Comparison of ENCODE assay signal across 1 cellular context in the genomic region with DNA sequence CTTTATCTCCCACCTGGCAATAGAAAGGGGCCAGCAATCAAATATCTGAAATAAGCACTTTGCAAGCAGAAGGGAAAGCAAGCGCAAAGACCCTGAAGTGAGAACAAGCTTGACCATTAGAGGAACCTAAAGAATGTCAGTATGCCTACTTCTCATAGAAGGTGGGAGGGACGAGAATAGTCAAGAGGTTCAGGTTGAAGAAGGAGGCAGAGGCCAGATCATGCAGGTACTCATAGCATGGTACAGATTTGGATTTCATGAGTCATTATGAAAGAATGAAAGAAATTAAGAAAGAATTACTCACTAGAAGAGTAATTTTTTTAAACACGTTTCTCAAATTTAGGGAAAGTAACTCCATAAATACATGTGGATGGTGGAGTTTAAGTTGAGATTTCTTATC.
TF ChIP-seq lines count a peak whose summit lies in the region.

No MANE protein-coding gene starts in this region.

TF ChIP-seq in WTC11, 78 proteins besides CTCF, POLR2A, EP300 and RAD21 (continued from another document):
- TF ChIP-seq, protein P1, sequence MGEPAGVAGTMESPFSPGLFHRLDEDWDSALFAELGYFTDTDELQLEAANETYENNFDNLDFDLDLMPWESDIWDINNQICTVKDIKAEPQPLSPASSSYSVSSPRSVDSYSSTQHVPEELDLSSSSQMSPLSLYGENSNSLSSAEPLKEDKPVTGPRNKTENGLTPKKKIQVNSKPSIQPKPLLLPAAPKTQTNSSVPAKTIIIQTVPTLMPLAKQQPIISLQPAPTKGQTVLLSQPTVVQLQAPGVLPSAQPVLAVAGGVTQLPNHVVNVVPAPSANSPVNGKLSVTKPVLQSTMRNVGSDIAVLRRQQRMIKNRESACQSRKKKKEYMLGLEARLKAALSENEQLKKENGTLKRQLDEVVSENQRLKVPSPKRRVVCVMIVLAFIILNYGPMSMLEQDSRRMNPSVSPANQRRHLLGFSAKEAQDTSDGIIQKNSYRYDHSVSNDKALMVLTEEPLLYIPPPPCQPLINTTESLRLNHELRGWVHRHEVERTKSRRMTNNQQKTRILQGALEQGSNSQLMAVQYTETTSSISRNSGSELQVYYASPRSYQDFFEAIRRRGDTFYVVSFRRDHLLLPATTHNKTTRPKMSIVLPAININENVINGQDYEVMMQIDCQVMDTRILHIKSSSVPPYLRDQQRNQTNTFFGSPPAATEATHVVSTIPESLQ (CRISPR knock-in tag; IDR thresholded peaks at IDR 0.05) = no peak
- TF ChIP-seq, protein P2, sequence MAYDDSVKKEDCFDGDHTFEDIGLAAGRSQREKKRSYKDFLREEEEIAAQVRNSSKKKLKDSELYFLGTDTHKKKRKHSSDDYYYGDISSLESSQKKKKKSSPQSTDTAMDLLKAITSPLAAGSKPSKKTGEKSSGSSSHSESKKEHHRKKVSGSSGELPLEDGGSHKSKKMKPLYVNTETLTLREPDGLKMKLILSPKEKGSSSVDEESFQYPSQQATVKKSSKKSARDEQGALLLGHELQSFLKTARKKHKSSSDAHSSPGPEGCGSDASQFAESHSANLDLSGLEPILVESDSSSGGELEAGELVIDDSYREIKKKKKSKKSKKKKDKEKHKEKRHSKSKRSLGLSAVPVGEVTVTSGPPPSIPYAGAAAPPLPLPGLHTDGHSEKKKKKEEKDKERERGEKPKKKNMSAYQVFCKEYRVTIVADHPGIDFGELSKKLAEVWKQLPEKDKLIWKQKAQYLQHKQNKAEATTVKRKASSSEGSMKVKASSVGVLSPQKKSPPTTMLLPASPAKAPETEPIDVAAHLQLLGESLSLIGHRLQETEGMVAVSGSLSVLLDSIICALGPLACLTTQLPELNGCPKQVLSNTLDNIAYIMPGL (CRISPR knock-in tag; IDR thresholded peaks at IDR 0.05) = no peak
- no peak for TF ChIP-seq SOX15 (CRISPR knock-in tag; IDR thresholded peaks at IDR 0.05)
- TF ChIP-seq ZNF317 (CRISPR knock-in tag; IDR thresholded peaks at IDR 0.05; ENCODE audit: borderline replicate concordance, low read depth) = no peak
- no peak for TF ChIP-seq JAZF1 (CRISPR knock-in tag; IDR thresholded peaks at IDR 0.05)
- TF ChIP-seq ATF1 (CRISPR knock-in tag; IDR thresholded peaks at IDR 0.05) = no peak
- TF ChIP-seq, protein P3, sequence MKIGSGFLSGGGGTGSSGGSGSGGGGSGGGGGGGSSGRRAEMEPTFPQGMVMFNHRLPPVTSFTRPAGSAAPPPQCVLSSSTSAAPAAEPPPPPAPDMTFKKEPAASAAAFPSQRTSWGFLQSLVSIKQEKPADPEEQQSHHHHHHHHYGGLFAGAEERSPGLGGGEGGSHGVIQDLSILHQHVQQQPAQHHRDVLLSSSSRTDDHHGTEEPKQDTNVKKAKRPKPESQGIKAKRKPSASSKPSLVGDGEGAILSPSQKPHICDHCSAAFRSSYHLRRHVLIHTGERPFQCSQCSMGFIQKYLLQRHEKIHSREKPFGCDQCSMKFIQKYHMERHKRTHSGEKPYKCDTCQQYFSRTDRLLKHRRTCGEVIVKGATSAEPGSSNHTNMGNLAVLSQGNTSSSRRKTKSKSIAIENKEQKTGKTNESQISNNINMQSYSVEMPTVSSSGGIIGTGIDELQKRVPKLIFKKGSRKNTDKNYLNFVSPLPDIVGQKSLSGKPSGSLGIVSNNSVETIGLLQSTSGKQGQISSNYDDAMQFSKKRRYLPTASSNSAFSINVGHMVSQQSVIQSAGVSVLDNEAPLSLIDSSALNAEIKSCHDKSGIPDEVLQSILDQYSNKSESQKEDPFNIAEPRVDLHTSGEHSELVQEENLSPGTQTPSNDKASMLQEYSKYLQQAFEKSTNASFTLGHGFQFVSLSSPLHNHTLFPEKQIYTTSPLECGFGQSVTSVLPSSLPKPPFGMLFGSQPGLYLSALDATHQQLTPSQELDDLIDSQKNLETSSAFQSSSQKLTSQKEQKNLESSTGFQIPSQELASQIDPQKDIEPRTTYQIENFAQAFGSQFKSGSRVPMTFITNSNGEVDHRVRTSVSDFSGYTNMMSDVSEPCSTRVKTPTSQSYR (CRISPR knock-in tag; IDR thresholded peaks at IDR 0.05) = no peak
- TF ChIP-seq, protein P4, sequence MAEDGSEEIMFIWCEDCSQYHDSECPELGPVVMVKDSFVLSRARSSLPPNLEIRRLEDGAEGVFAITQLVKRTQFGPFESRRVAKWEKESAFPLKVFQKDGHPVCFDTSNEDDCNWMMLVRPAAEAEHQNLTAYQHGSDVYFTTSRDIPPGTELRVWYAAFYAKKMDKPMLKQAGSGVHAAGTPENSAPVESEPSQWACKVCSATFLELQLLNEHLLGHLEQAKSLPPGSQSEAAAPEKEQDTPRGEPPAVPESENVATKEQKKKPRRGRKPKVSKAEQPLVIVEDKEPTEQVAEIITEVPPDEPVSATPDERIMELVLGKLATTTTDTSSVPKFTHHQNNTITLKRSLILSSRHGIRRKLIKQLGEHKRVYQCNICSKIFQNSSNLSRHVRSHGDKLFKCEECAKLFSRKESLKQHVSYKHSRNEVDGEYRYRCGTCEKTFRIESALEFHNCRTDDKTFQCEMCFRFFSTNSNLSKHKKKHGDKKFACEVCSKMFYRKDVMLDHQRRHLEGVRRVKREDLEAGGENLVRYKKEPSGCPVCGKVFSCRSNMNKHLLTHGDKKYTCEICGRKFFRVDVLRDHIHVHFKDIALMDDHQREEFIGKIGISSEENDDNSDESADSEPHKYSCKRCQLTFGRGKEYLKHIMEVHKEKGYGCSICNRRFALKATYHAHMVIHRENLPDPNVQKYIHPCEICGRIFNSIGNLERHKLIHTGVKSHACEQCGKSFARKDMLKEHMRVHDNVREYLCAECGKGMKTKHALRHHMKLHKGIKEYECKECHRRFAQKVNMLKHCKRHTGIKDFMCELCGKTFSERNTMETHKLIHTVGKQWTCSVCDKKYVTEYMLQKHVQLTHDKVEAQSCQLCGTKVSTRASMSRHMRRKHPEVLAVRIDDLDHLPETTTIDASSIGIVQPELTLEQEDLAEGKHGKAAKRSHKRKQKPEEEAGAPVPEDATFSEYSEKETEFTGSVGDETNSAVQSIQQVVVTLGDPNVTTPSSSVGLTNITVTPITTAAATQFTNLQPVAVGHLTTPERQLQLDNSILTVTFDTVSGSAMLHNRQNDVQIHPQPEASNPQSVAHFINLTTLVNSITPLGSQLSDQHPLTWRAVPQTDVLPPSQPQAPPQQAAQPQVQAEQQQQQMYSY (CRISPR knock-in tag; IDR thresholded peaks at IDR 0.05) = no peak
